1 cellular context compared by ENCODE assay signal in the genomic region with DNA sequence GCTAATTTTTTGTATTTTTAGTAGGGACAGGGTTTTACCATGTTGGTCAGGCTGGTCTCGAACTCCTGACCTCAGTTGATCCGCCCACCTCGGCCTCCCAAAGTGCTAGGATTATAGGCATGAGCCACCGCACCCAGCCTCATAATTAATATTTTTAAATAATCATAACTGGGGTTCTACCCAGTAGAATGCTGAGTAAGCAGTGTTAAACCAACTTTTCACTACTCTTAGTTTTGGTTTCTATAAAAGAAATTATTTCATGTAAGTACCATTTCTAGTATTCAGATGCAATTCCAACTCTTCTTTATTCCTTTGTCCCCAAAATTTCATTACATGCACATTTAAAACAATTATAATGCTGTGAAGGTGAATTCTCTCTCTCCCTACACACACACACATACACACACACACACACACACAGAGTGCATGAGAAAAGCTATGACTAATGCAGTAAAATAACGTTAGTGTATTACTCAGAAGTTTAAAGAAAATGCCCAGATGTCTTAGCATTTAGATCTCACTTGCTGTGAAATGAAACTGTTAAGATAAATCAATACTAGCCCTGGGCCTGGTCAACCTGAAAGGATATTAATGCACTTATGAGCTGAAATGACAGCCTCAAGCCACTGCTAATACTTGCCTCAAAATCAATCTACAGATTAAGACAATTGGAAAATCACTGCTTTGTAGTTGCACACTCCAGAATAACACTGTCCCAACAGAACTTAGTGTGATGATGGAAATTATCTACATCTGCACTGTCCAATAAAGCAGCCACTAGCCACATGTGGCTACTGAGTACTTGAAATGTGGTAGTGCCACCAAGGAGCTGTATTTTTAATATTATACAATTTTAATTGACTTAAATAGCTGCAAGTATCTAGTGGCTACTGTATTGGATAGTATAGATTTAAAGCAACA.
TF ChIP-seq lines count a peak whose summit lies in the region.

No MANE protein-coding gene starts in this region.

TF ChIP-seq in HepG2, 621 proteins besides CTCF, POLR2A, EP300 and RAD21:
- TF ChIP-seq MAFF (IDR thresholded peaks at IDR 0.05; ENCODE audit: low read depth, low read length) = peak; percentile 70
- peak; percentile 65 to 85; a peak in 3 of 4 replicates for TF ChIP-seq MAFK (conservative IDR thresholded peaks at IDR 0.05 in 1 of 2, IDR thresholded peaks at IDR 0.05 in 1 of 2; ENCODE audit: low read length in 2 of 2)
- no peak for TF ChIP-seq ZNF34 (CRISPR knock-in tag; IDR thresholded peaks at IDR 0.05; ENCODE audit: borderline replicate concordance)
